In the genomic region with DNA sequence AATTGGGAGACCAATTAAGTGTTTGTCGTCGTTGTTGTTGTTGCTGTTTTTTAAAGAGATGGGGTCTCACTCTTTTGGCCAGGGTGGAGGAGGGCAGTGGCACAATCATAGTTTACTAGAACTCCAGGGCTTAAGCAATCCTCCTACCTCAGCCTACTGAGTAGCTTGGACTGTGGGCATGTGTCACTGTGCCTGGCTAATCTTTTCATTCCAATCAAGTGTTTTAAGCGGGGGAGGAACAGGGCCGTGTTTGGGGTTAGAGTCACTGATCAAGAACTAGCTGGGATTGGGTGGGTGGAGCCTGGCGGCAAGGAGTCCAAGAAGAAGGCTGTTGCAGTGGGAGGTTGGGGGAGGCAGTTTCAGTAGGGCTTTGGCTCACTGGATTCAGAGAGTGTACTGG, we compare ENCODE assay signal across 12 cellular contexts. TPM values are rescaled to one million over a fixed set of nuclear protein-coding genes. Genes with fewer than 3 reads are reported as not detected.
DNase-seq lines count a peak whose midpoint lies in the region; ATAC-seq and TF ChIP-seq lines count a peak whose summit lies in the region.
"Had no signal": no experiment of that assay in that cellular context is flagged by ENCODE, and none has a peak within 500 bp of the region (broad histone marks: within the 10 kb centered on the region; RNA-seq: fewer than 3 reads in every experiment).

No MANE protein-coding gene starts in this region.

- H3K9me3 ChIP-seq in IMR-90 (ENCODE audit: control insufficient read depth, insufficient read depth, low read length) = no peaks in the 10 kb centered on the region
- H3K9me3 ChIP-seq: SJSA1 had no signal

- H3K36me3 ChIP-seq in IMR-90 (ENCODE audit: control insufficient read depth, insufficient read depth, low read length) (no peaks in the 10 kb centered on the region), brain microvascular endothelial cell (replicated peaks) (no peaks in the 10 kb centered on the region)
- H3K36me3 ChIP-seq: SJSA1 had no signal

- H4K5ac ChIP-seq in IMR-90 (ENCODE audit: low read depth, low read length) = no peak overlapping the region

- no TSS peak for BruUV-seq in IMR-90 (replicated peaks; lab: Mats Ljungman, UMichigan)

- DNase-seq in AG08395 (ENCODE audit: low spot score) = peak; percentile 49
- DNase-seq in IMR-90 = peak; percentile 91
- DNase-seq in brain microvascular endothelial cell = peak; percentile 38
- DNase-seq in left lobe of liver (ENCODE audit: low spot score) = no peak
- DNase-seq in amygdala (lab: John Stamatoyannopoulos, UW) = no peak
- no peak for DNase-seq in NCI-H187 treated with DMSO at 0.1 percent for 48 hours (lab: John Stamatoyannopoulos, UW)
- no peak for DNase-seq in NCI-H1092 (lab: John Stamatoyannopoulos, UW)
- DNase-seq: activated CD4-positive, alpha-beta T cell treated with anti-CD3 and anti-CD28 coated beads, Interleukin-2, amount 50 U/mL, for 1 hour; NCI-H510A treated with DMSO at 0.1 percent for 48 hours had no signal

- peak overlapping the region in 1 of 2 experiments; percentile 51; a peak in 2 of 4 replicates for H4K8ac ChIP-seq in IMR-90 (ENCODE audit: low read depth in 2 of 2, low read length in 2 of 2)

- CTCF ChIA-PET in IMR-90 (lab: Yijun Ruan, JAX) = interaction anchor here (1.1 to 1.2 kb wide), 2 partner anchors 10 to 11 kb away, joined by 4 to 5 read pairs; no protein-coding TSS in a partner anchor

- no peak overlapping the region; the same call in 1 of the 2 replicates for H3K18ac ChIP-seq in IMR-90 (ENCODE audit: low read depth, low read length)

- WGBS in IMR-90 (ENCODE audit: extremely low coverage in 2 of 2, insufficient read length in 1 of 2), 2 experiments = 46% methylated on average over 4 of the region's 5 CpGs; no CpG with 5 or more reads in 1 of the 2 experiments

- no peak overlapping the region for H3K9ac ChIP-seq in IMR-90 (ENCODE audit: low read depth, low read length)

- POLR2A ChIA-PET in IMR-90 (lab: Charles Lee; ENCODE audit: unreplicated experiment) = no interaction called here

- peak overlapping the region; percentile 73 for H3K14ac ChIP-seq in IMR-90 (replicated peaks; ENCODE audit: low read depth, low read length)

- no peak overlapping the region for H3K4me3 ChIP-seq in IMR-90 (ENCODE audit: insufficient read depth, low read depth, low read length)
- no peak overlapping the region for H3K4me3 ChIP-seq in brain microvascular endothelial cell (ENCODE audit: low read depth, low read length)
- H3K4me3 ChIP-seq: SJSA1 had no signal

- H4K20me1 ChIP-seq in IMR-90 (ENCODE audit: insufficient read depth, low read length) = peaks cover 46% of the 10 kb centered on the region

- ATAC-seq in IMR-90 (ENCODE audit: low read depth) (peak; percentile 83), left lobe of liver (peak; percentile 48), HG02798 (IDR thresholded peaks at IDR 0.05; ENCODE audit: poor library complexity, unreplicated experiment) (no peak)
- ATAC-seq: stimulated activated memory B cell treated with anti-CD40 and anti-IgM and Interleukin-4, amounts not matched to agents 10 μg/mL and 1 μg/mL and 100 μg/mL, for 72 hours had no signal

- H4K91ac ChIP-seq in IMR-90 (ENCODE audit: insufficient read depth, low read depth, low read length) = no peak overlapping the region

- H2BK15ac ChIP-seq in IMR-90 (ENCODE audit: low read depth, low read length) = 0 out of 3 replicates have a peak overlapping the region, but pooled peaks have one; percentile 78

- TF ChIP-seq CTCF in IMR-90 (conservative IDR thresholded peaks at IDR 0.05; ENCODE audit: low read depth, low read length) (no peak), brain microvascular endothelial cell (IDR thresholded peaks at IDR 0.05; ENCODE audit: low read depth, low read length, missing control alignments) (no peak)

- H2AFZ ChIP-seq in IMR-90 (replicated peaks; ENCODE audit: low read length, poor library complexity) = peak overlapping the region; percentile 44

- peaks cover 25% of the 10 kb centered on the region for H3K4me1 ChIP-seq in IMR-90 (ENCODE audit: control insufficient read depth, insufficient read depth, low read length)

- peak overlapping the region; percentile 69 for H2BK120ac ChIP-seq in IMR-90 (ENCODE audit: low read depth, low read length)

- H2AK5ac ChIP-seq in IMR-90 (ENCODE audit: low read depth, low read length) = peak overlapping the region; percentile 71; the same call in 1 of the 2 replicates

- H3K23ac ChIP-seq in IMR-90 (ENCODE audit: low read depth, low read length) = peak overlapping the region; percentile 70; the same call in 1 of the 2 replicates

- in situ Hi-C loops in IMR-90 (cut with MboI; ENCODE audit: low sequenced_read_pairs) = no loop called here
- in situ Hi-C loops in brain microvascular endothelial cell (cut with HindIII; ENCODE audit: low pct_ligation_motif_present, low sequenced_read_pairs) = no loop called here

- no peak overlapping the region for H3K56ac ChIP-seq in IMR-90 (ENCODE audit: extremely low read depth, insufficient read depth, low read length)

- peak overlapping the region; percentile 62 for H2AK9ac ChIP-seq in IMR-90 (replicated peaks; ENCODE audit: low read depth, low read length, poor library complexity)

- TF ChIP-seq POLR2A in IMR-90 (IDR thresholded peaks at IDR 0.05; ENCODE audit: low read depth, low read length) = no peak

- H2BK5ac ChIP-seq in IMR-90 (ENCODE audit: low read depth, low read length, poor library complexity, severe bottlenecking) = peak overlapping the region; percentile 66

- H2BK20ac ChIP-seq in IMR-90 (ENCODE audit: low read depth, low read length) = peak overlapping the region; percentile 67

- H3K4me2 ChIP-seq in IMR-90 (ENCODE audit: low read depth, low read length) = peak overlapping the region; percentile 25

- 0 out of 2 replicates have a peak, but pooled peaks have one; percentile 10 for TF ChIP-seq RAD21 in IMR-90 (IDR thresholded peaks at IDR 0.05; ENCODE audit: low read length)

- intact Hi-C loops in IMR-90 (cut with micrococcal nuclease) = no loop called here

- peak overlapping the region; percentile 47 for H3K4ac ChIP-seq in IMR-90 (ENCODE audit: low read depth, low read length)

- H3K9me1 ChIP-seq in IMR-90 (ENCODE audit: insufficient read depth, low read length) = peaks cover 37% of the 10 kb centered on the region

- dilution Hi-C loops in IMR-90 (cut with HindIII; ENCODE audit: low sequenced_read_pairs, unreplicated experiment) = no loop called here

- H3K79me1 ChIP-seq in IMR-90 (ENCODE audit: low read depth in 1 of 2, low read length in 2 of 2) = peaks cover 27 to 62% of the 10 kb centered on the region in 2 experiments; a peak in 3 of 4 replicates

- no peak overlapping the region for H3K27ac ChIP-seq in IMR-90 (ENCODE audit: insufficient read depth, low read length)
- no peak overlapping the region for H3K27ac ChIP-seq in brain microvascular endothelial cell
- H3K27ac ChIP-seq: SJSA1 had no signal

- H3K27me3 ChIP-seq in IMR-90 (ENCODE audit: control insufficient read depth, insufficient read depth, low read length) = no peaks in the 10 kb centered on the region
- H3K27me3 ChIP-seq in brain microvascular endothelial cell (replicated peaks) = no peaks in the 10 kb centered on the region
- H3K27me3 ChIP-seq: SJSA1 had no signal

TF ChIP-seq in IMR-90, 13 proteins besides CTCF, POLR2A, EP300 and RAD21:
- TF ChIP-seq, protein P1, sequence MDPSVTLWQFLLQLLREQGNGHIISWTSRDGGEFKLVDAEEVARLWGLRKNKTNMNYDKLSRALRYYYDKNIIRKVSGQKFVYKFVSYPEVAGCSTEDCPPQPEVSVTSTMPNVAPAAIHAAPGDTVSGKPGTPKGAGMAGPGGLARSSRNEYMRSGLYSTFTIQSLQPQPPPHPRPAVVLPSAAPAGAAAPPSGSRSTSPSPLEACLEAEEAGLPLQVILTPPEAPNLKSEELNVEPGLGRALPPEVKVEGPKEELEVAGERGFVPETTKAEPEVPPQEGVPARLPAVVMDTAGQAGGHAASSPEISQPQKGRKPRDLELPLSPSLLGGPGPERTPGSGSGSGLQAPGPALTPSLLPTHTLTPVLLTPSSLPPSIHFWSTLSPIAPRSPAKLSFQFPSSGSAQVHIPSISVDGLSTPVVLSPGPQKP (IDR thresholded peaks at IDR 0.05; ENCODE audit: borderline replicate concordance, low read depth, low read length) = no peak
- TF ChIP-seq NFE2L2 (IDR thresholded peaks at IDR 0.05; ENCODE audit: low read depth, low read length) = no peak
- TF ChIP-seq SMC3 (IDR thresholded peaks at IDR 0.05; ENCODE audit: low read depth, low read length) = no peak
- peak; percentile 98 for TF ChIP-seq CEBPB (IDR thresholded peaks at IDR 0.05; ENCODE audit: low read depth, low read length)
- peak; percentile 39; the same call in 1 of the 2 replicates for TF ChIP-seq FOS (IDR thresholded peaks at IDR 0.05; ENCODE audit: low read depth, low read length)
- TF ChIP-seq BHLHE40 (IDR thresholded peaks at IDR 0.05; ENCODE audit: low read depth, low read length) = 0 out of 2 replicates have a peak, but pooled peaks have one; percentile 38
- no peak for TF ChIP-seq MAFK (IDR thresholded peaks at IDR 0.05; ENCODE audit: low read depth, low read length)
- 0 out of 2 replicates have a peak, but pooled peaks have one; percentile 35 for TF ChIP-seq MXI1 (IDR thresholded peaks at IDR 0.05; ENCODE audit: borderline replicate concordance, low read depth, low read length)
- peak; percentile 50 for TF ChIP-seq RCOR1 (IDR thresholded peaks at IDR 0.05; ENCODE audit: insufficient replicate concordance, low read length)
TF ChIP-seq in IMR-90: peak in this region for 5.

RNA-seq across cellular contexts. Expression of gene SNX30, which starts 13.8 kb away (rescaled TPM):
- total RNA-seq in IMR-90 (2012; rRNA removed) = 18.8 and 23.6 TPM in 2 replicates
- 7.6 and 8.0 TPM in 2 replicates for polyA plus RNA-seq in IMR-90 (2012; rRNA removed)
- 2.0 and 2.5 TPM in 2 replicates for polyA plus RNA-seq in IMR-90 (2012; cell fraction: cytosol; rRNA removed)
- 4.3 and 18.5 TPM in 2 replicates for polyA plus RNA-seq in IMR-90 (2012; cell fraction: nucleus; rRNA removed; ENCODE audit: low replicate concordance)
- 6.0 TPM for total RNA-seq in left lobe of liver

RNA-seq across cellular contexts. Expression of gene INIP, which starts 46.4 kb away (rescaled TPM):
- total RNA-seq in IMR-90 (2012; rRNA removed) (15.4 and 23.3 TPM in 2 replicates), left lobe of liver (7.3 TPM)
- polyA plus RNA-seq in IMR-90 (2012; rRNA removed) = 10.7 and 11.1 TPM in 2 replicates
- polyA plus RNA-seq in IMR-90 (2012; cell fraction: cytosol; rRNA removed) = 2.2 and 4.5 TPM in 2 replicates
- polyA plus RNA-seq in IMR-90 (2012; cell fraction: nucleus; rRNA removed; ENCODE audit: low replicate concordance) = 0.74 and 3.5 TPM in 2 replicates

Comparison
In these comparisons a context has a peak if more than half of its experiments do, and no peak if none do; other contexts are left out.
1. DNase-seq: peak in AG08395 (single experiment), IMR-90 (single experiment) and brain microvascular endothelial cell (single experiment); none in left lobe of liver (single experiment), amygdala (0 of 56), NCI-H187 treated with DMSO at 0.1 percent for 48 hours (single experiment) and NCI-H1092 (single experiment).